ENCODE assay signal across 11 cellular contexts in the genomic region with DNA sequence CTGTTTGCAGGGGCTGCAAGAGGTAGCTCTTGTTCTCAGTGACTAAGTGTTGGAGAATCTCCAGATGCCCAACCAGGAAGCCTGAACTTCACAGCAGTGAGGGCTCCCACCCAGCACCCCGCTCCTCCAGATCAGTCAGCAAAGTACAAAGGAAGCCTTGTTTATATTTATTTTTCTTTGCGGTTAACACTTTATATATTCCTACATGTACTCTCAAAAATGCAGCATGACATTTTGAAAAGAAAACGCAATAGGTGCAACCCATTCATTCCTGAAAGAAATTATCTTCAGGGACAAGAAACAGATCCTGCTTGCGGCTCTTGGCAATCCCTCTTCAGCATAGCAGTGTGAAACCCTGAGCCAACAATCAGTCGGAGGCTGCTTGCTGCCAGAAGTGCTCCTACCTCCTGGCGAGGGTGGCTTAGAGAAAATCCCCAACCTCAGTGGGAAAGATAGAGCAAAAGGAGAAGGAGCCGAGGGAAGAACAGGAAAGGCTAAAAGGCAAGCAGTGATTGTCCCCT.
DNase-seq lines count a peak whose midpoint lies in the region; ATAC-seq and TF ChIP-seq lines count a peak whose summit lies in the region.
"Had no signal": no experiment of that assay in that cellular context is flagged by ENCODE, and none has a peak within 500 bp of the region (broad histone marks: within the 10 kb centered on the region; RNA-seq: fewer than 3 reads in every experiment).

No MANE protein-coding gene starts in this region.

- POLR2A ChIA-PET in HEK293T (lab: Yijun Ruan, JAX), result no interaction called here

- CTCF ChIA-PET in HEK293T (lab: Yijun Ruan, JAX), result no interaction called here

- no peaks in the 10 kb centered on the region for H3K9me3 Mint-ChIP-seq in nephron
- no peaks in the 10 kb centered on the region for H3K9me3 Mint-ChIP-seq in effector memory CD8-positive, alpha-beta T cell
- H3K9me3 Mint-ChIP-seq: activated naive CD8-positive, alpha-beta T cell treated with anti-CD3 and anti-CD28 coated beads for 36 hours had no signal

- no peak overlapping the region for H3K4me3 Mint-ChIP-seq in nephron
- no peak overlapping the region for H3K4me3 Mint-ChIP-seq in effector memory CD8-positive, alpha-beta T cell
- H3K4me3 Mint-ChIP-seq: activated naive CD8-positive, alpha-beta T cell treated with anti-CD3 and anti-CD28 coated beads for 36 hours had no signal

- peaks cover 27% of the 10 kb centered on the region for H3K27me3 Mint-ChIP-seq in nephron (ENCODE audit: low read depth)
- H3K27me3 Mint-ChIP-seq in effector memory CD8-positive, alpha-beta T cell, result peaks cover 27 to 36% of the 10 kb centered on the region in 2 donors

- no peak for ATAC-seq in effector memory CD8-positive, alpha-beta T cell (replicated peaks)

- H3K27ac Mint-ChIP-seq in nephron, result peak overlapping the region in 2 of 3 experiments; percentile 5 to 59
- no peak overlapping the region for H3K27ac Mint-ChIP-seq in effector memory CD8-positive, alpha-beta T cell
- H3K27ac Mint-ChIP-seq: activated naive CD8-positive, alpha-beta T cell treated with anti-CD3 and anti-CD28 coated beads for 36 hours had no signal

- H3K36me3 Mint-ChIP-seq in nephron (ENCODE audit: low read depth), result no peaks in the 10 kb centered on the region
- no peaks in the 10 kb centered on the region for H3K36me3 Mint-ChIP-seq in effector memory CD8-positive, alpha-beta T cell (ENCODE audit: insufficient read depth)
- H3K36me3 Mint-ChIP-seq: activated naive CD8-positive, alpha-beta T cell treated with anti-CD3 and anti-CD28 coated beads for 36 hours had no signal

- DNase-seq in DMS 273 (lab: John Stamatoyannopoulos, UW; ENCODE audit: unreplicated experiment) (peak; percentile 67), NCI-H460 (ENCODE audit: extremely low read depth, low read depth) (peak; percentile 87), epithelial cell of esophagus (ENCODE audit: low read depth) (peak; percentile 74), HEK293T (ENCODE audit: extremely low spot score) (no peak), dermis blood vessel endothelial cell (no peak), NCI-H2107 treated with DMSO at 0.1 percent for 48 hours (lab: John Stamatoyannopoulos, UW; ENCODE audit: unreplicated experiment) (no peak)
- no peak for DNase-seq in effector memory CD8-positive, alpha-beta T cell
- DNase-seq: activated CD4-positive, CD25-positive, alpha-beta regulatory T cell; activated naive CD8-positive, alpha-beta T cell treated with anti-CD3 and anti-CD28 coated beads for 36 hours; GOT3 had no signal

- no peak overlapping the region for H3K4me3 ChIP-seq in epithelial cell of esophagus (ENCODE audit: low read length)

- H3K4me1 Mint-ChIP-seq in nephron, result peaks cover 62% of the 10 kb centered on the region
- H3K4me1 Mint-ChIP-seq in effector memory CD8-positive, alpha-beta T cell (ENCODE audit: low read depth in 2 of 2), result no peaks in the 10 kb centered on the region

- no peak for TF ChIP-seq CTCF in epithelial cell of esophagus (IDR thresholded peaks at IDR 0.05; ENCODE audit: insufficient read depth, low read depth, low read length, missing control alignments)
- TF ChIP-seq CTCF in nephron (IDR thresholded peaks at IDR 0.05; ENCODE audit: unreplicated experiment in 3 of 3), result no peak

TF ChIP-seq in HEK293T, 16 proteins besides CTCF, POLR2A, EP300 and RAD21:
- TF ChIP-seq CTBP1 (IDR thresholded peaks at IDR 0.05; ENCODE audit: borderline replicate concordance) (no peak), HDGF (IDR thresholded peaks at IDR 0.05; ENCODE audit: borderline replicate concordance) (no peak), SUZ12 (IDR thresholded peaks at IDR 0.05) (no peak), ZNF384 (IDR thresholded peaks at IDR 0.05) (no peak), BHLHE40 (IDR thresholded peaks at IDR 0.05; ENCODE audit: borderline replicate concordance) (no peak), FOXK2 (IDR thresholded peaks at IDR 0.05) (no peak), FOXM1 (IDR thresholded peaks at IDR 0.05; ENCODE audit: borderline replicate concordance) (no peak), ELF4 (IDR thresholded peaks at IDR 0.05) (no peak), LEF1 (IDR thresholded peaks at IDR 0.05; ENCODE audit: borderline replicate concordance) (no peak), TARDBP (IDR thresholded peaks at IDR 0.05) (no peak), FOXA1 (IDR thresholded peaks at IDR 0.05) (no peak), L3MBTL2 (conservative IDR thresholded peaks at IDR 0.05) (no peak), SP1 (IDR thresholded peaks at IDR 0.05) (no peak), ARNT (IDR thresholded peaks at IDR 0.05) (no peak), NFRKB (IDR thresholded peaks at IDR 0.05) (no peak)
- TF ChIP-seq, protein P1, sequence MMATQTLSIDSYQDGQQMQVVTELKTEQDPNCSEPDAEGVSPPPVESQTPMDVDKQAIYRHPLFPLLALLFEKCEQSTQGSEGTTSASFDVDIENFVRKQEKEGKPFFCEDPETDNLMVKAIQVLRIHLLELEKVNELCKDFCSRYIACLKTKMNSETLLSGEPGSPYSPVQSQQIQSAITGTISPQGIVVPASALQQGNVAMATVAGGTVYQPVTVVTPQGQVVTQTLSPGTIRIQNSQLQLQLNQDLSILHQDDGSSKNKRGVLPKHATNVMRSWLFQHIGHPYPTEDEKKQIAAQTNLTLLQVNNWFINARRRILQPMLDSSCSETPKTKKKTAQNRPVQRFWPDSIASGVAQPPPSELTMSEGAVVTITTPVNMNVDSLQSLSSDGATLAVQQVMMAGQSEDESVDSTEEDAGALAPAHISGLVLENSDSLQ (IDR thresholded peaks at IDR 0.05), result no peak

Comparison
In these comparisons a context has a peak if more than half of its experiments do, and no peak if none do; other contexts are left out.
1. DNase-seq: peak in DMS 273 (single experiment), NCI-H460 (single experiment) and epithelial cell of esophagus (single experiment); none in HEK293T (single experiment), dermis blood vessel endothelial cell (single experiment), effector memory CD8-positive, alpha-beta T cell (0 of 3) and NCI-H2107 treated with DMSO at 0.1 percent for 48 hours (single experiment).
2. H3K27ac Mint-ChIP-seq: peak in nephron (2 of 3); none in effector memory CD8-positive, alpha-beta T cell (0 of 2).